ENCODE assay signal across 20 cellular contexts in the genomic region with DNA sequence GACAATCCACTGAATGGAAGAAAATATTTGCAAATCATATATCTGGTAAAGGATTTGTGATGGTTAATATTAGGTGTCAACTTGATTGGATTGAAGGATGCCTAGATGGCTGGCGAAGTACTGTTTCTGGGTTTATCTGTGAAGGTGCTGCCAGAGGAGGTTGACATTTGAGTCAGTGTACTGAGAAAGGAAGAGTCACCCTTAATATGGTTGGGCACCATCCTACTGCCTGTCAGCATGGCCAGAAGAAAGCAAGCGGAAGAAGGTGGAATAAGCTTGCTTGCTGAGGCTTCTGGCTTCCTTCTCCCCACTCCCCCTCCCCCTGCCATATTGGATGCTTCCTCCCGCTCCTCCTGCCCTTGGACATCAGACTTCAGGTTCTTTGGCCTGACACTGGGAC.
"Had no signal": no experiment of that assay in that cellular context is flagged by ENCODE, and none has a peak within 500 bp of the region (broad histone marks: within the 10 kb centered on the region; RNA-seq: fewer than 3 reads in every experiment).

No MANE protein-coding gene starts in this region.

- H3K9me3 Mint-ChIP-seq: natural killer cell; neural crest cell; stimulated activated memory B cell treated with anti-CD40 and anti-IgM and Interleukin-4, amounts not matched to agents 10 μg/mL and 1 μg/mL and 100 μg/mL, for 72 hours; stimulated activated naive CD8-positive, alpha-beta T cell treated with anti-CD3 and anti-CD28 coated beads, Interleukin-15, amount 100 ng/mL, for 72 hours; type B pancreatic cell had no signal

- ATAC-seq: esophagus mucosa; heart left ventricle; left lobe of liver; mucosa of descending colon; natural killer cell; right lobe of liver; stimulated activated memory B cell treated with anti-CD40 and anti-IgM and Interleukin-4, amounts not matched to agents 10 μg/mL and 1 μg/mL and 100 μg/mL, for 72 hours; stimulated activated naive CD8-positive, alpha-beta T cell treated with anti-CD3 and anti-CD28 coated beads, Interleukin-15, amount 100 ng/mL, for 72 hours had no signal

- H3K36me3 Mint-ChIP-seq: natural killer cell, type B pancreatic cell had no signal

- H3K27me3 Mint-ChIP-seq: stimulated activated memory B cell treated with anti-CD40 and anti-IgM and Interleukin-4, amounts not matched to agents 10 μg/mL and 1 μg/mL and 100 μg/mL, for 72 hours; type B pancreatic cell had no signal

- H3K9me3 ChIP-seq: colonic mucosa, heart left ventricle, mucosa of descending colon, prostate gland, right lobe of liver had no signal

- H3K27ac ChIP-seq: colonic mucosa, parathyroid adenoma, prostate gland, right lobe of liver had no signal

- H3K36me3 ChIP-seq: colonic mucosa, heart left ventricle, prostate gland, right lobe of liver had no signal

- H3K4me3 Mint-ChIP-seq: natural killer cell; neural crest cell; stimulated activated memory B cell treated with anti-CD40 and anti-IgM and Interleukin-4, amounts not matched to agents 10 μg/mL and 1 μg/mL and 100 μg/mL, for 72 hours; stimulated activated naive CD8-positive, alpha-beta T cell treated with anti-CD3 and anti-CD28 coated beads, Interleukin-15, amount 100 ng/mL, for 72 hours; type B pancreatic cell had no signal

- H3K27ac Mint-ChIP-seq: natural killer cell; stimulated activated memory B cell treated with anti-CD40 and anti-IgM and Interleukin-4, amounts not matched to agents 10 μg/mL and 1 μg/mL and 100 μg/mL, for 72 hours; type B pancreatic cell had no signal

- H3K4me1 Mint-ChIP-seq: natural killer cell had no signal

- DNase-seq: cerebellar nuclear complex; colonic mucosa; effector CD8-positive, alpha-beta T cell; heart left ventricle; hippocampal formation; kidney glomerular epithelial cell; mucosa of descending colon; natural killer cell; occipital lobe; right lobe of liver; stimulated activated CD4-positive, alpha-beta T cell treated with anti-CD3 and anti-CD28 coated beads, Interleukin-4, amount 100 ng/mL, for 1 hour; stimulated activated CD8-positive, alpha-beta memory T cell treated with anti-CD3 and anti-CD28 coated beads, Interleukin-4, amount 100 ng/mL, for 48 hours; stimulated activated naive CD8-positive, alpha-beta T cell treated with anti-CD3 and anti-CD28 coated beads, Interleukin-15, amount 100 ng/mL, for 72 hours had no signal
